14 cellular contexts compared by ENCODE assay signal in genomic region chr6:147136057-147136456, GRCh38.
DNase-seq lines count a peak whose midpoint lies in the region; FAIRE-seq and TF ChIP-seq lines count a peak whose summit lies in the region.
"Had no signal": no experiment of that assay in that cellular context is flagged by ENCODE, and none has a peak within 500 bp of the region (broad histone marks: within the 10 kb centered on the region; RNA-seq: fewer than 3 reads in every experiment).

No MANE protein-coding gene starts in this region.

- peak; percentile 53 for FAIRE-seq in islet of Langerhans (lab: Jason Lieb, UNC)
- FAIRE-seq in GM12892 (lab: Jason Lieb, UNC) = no peak
- FAIRE-seq: D721Med, G401.6 had no signal

- H3K4me1 ChIP-seq in endocrine pancreas (ENCODE audit: control insufficient read depth, insufficient read depth, low read length) = peaks cover 12% of the 10 kb centered on the region

- H3K9me3 ChIP-seq in endocrine pancreas (ENCODE audit: control insufficient read depth, low read length) = no peaks in the 10 kb centered on the region

- no peak overlapping the region for H3K9ac ChIP-seq in endocrine pancreas (ENCODE audit: control insufficient read depth, insufficient read depth, low read length)

- TF ChIP-seq POLR2A in GM12892 (IDR thresholded peaks at IDR 0.05; ENCODE audit: low read depth, low read length) = no peak

- H3K27ac ChIP-seq in HL-60 (replicated peaks) = peak overlapping the region; percentile 52

- DNase-seq in HL-60 (ENCODE audit: low read depth in 1 of 2, low spot score in 1 of 2) (no peak), NCI-H69 (lab: John Stamatoyannopoulos, UW) (peak; percentile 74), head of caudate nucleus (no peak), GM12892 (ENCODE audit: insufficient read length) (no peak)
- DNase-seq in activated CD8-positive, alpha-beta memory T cell treated with anti-CD3 and anti-CD28 coated beads for 24 hours = no peak
- DNase-seq: CD8-positive, alpha-beta T cell; COR-L47; DMS153; DMS79 treated with DMSO at 0.1 percent for 48 hours; EL had no signal

- H3K27me3 ChIP-seq in HL-60 (ENCODE audit: insufficient read depth, poor library complexity, severe bottlenecking) (no peaks in the 10 kb centered on the region), endocrine pancreas (ENCODE audit: control insufficient read depth, insufficient read depth, low read length) (no peaks in the 10 kb centered on the region)

- no peak overlapping the region for H3K4me3 ChIP-seq in HL-60 (replicated peaks; ENCODE audit: insufficient read depth, low read length)
- H3K4me3 ChIP-seq in endocrine pancreas (ENCODE audit: control insufficient read depth, insufficient read depth, low read length) = peak overlapping the region; percentile 8

- no peaks in the 10 kb centered on the region for H3K36me3 ChIP-seq in endocrine pancreas (ENCODE audit: control insufficient read depth, insufficient read depth, low read length)

- intact Hi-C loops in head of caudate nucleus (cut with DNase I) = no loop called here

- no peak for TF ChIP-seq CTCF in HL-60 (IDR thresholded peaks at IDR 0.05; ENCODE audit: insufficient read depth, low read length)
